In the genomic region with DNA sequence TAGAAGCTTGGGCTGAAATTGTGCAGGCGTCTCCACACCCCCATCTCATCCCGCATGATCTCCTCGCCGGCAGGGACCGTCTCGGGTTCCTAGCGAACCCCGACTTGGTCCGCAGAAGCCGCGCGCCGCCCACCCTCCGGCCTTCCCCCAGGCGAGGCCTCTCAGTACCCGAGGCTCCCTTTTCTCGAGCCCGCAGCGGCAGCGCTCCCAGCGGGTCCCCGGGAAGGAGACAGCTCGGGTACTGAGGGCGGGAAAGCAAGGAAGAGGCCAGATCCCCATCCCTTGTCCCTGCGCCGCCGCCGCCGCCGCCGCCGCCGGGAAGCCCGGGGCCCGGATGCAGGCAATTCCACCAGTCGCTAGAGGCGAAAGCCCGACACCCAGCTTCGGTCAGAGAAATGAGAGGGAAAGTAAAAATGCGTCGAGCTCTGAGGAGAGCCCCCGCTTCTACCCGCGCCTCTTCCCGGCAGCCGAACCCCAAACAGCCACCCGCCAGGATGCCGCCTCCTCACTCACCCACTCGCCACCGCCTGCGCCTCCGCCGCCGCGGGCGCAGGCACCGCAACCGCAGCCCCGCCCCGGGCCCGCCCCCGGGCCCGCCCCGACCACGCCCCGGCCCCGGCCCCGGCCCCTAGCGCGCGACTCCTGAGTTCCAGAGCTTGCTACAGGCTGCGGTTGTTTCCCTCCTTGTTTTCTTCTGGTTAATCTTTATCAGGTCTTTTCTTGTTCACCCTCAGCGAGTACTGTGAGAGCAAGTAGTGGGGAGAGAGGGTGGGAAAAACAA, we compare ENCODE assay signal across 8 cellular contexts. TPM values are rescaled to one million over a fixed set of nuclear protein-coding genes. Genes with fewer than 3 reads are reported as not detected.
DNase-seq lines count a peak whose midpoint lies in the region; ATAC-seq, FAIRE-seq and TF ChIP-seq lines count a peak whose summit lies in the region.

A gene with protein sequence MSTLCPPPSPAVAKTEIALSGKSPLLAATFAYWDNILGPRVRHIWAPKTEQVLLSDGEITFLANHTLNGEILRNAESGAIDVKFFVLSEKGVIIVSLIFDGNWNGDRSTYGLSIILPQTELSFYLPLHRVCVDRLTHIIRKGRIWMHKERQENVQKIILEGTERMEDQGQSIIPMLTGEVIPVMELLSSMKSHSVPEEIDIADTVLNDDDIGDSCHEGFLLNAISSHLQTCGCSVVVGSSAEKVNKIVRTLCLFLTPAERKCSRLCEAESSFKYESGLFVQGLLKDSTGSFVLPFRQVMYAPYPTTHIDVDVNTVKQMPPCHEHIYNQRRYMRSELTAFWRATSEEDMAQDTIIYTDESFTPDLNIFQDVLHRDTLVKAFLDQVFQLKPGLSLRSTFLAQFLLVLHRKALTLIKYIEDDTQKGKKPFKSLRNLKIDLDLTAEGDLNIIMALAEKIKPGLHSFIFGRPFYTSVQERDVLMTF (minus strand): TSS at position 564 of the 781 bp plus-strand sequence. CDS start 6,361 bp downstream, outside the sequence.

- DNase-seq in A673 (ENCODE audit: low spot score) = peak; percentile 48
- DNase-seq in GM18507 (ENCODE audit: extremely low spot score, insufficient read length, low read depth) = peak; percentile 57
- peak; percentile 62 for DNase-seq in NCI-H2171 treated with DMSO at 0.1 percent for 48 hours (lab: John Stamatoyannopoulos, UW)
- peak; percentile 64 for DNase-seq in activated CD8-positive, alpha-beta memory T cell treated with anti-CD3 and anti-CD28 coated beads, Interleukin-2, amount 50 U/mL, for 1 hour (ENCODE audit: extremely low read depth)
- DNase-seq in epidermal melanocyte (ENCODE audit: insufficient read length, low spot score) = peak; percentile 32
- DNase-seq in naive B cell = peak; percentile 82
- DNase-seq in stimulated activated naive B cell treated with anti-CD40 and anti-IgM and Interleukin-4, amounts not matched to agents 10 μg/mL and 1 μg/mL and 100 μg/mL, for 72 hours = peak; percentile 57

- H3K4me1 ChIP-seq in A673 (ENCODE audit: insufficient read depth, low read length, poor library complexity, severe bottlenecking) = no peaks in the 10 kb centered on the region

- H3K36me3 ChIP-seq in A673 (ENCODE audit: insufficient read depth, low read length, poor library complexity, severe bottlenecking) = no peaks in the 10 kb centered on the region

- H3K9me3 ChIP-seq in A673 (ENCODE audit: low read depth, low read length, poor library complexity, severe bottlenecking) = no peaks in the 10 kb centered on the region

- peaks cover 22 to 23% (median 23%) of the 10 kb centered on the region in 3 donors for H3K4me1 Mint-ChIP-seq in naive B cell
- peaks cover 8 to 21% of the 10 kb centered on the region in 2 donors for H3K4me1 Mint-ChIP-seq in stimulated activated naive B cell treated with anti-CD40 and anti-IgM and Interleukin-4, amounts not matched to agents 10 μg/mL and 1 μg/mL and 100 μg/mL, for 72 hours

- peak within 1 kb of the TSS; percentile 67 for H3K4me3 ChIP-seq in A673 (ENCODE audit: low read depth, low read length, poor library complexity, severe bottlenecking)

- POLR2A ChIA-PET in A673 (lab: Charles Lee; ENCODE audit: low non-redundant PET) = interaction anchor here (0.6 kb wide), 4 partner anchors 12 to 681 kb away, joined by 3 to 13 read pairs (median 6); no protein-coding TSS in a partner anchor

- H3K4me3 Mint-ChIP-seq in naive B cell = peak within 1 kb of the TSS; percentile 90 to 99 (median 98)
- peak within 1 kb of the TSS; percentile 98 to 99 for H3K4me3 Mint-ChIP-seq in stimulated activated naive B cell treated with anti-CD40 and anti-IgM and Interleukin-4, amounts not matched to agents 10 μg/mL and 1 μg/mL and 100 μg/mL, for 72 hours

- no TSS peak for BruUV-seq in A673 (replicated peaks; lab: Mats Ljungman, UMichigan)

- H3K9me3 Mint-ChIP-seq in naive B cell = peaks cover 2 to 5% (median 3%) of the 10 kb centered on the region in 7 donors
- peaks cover 2 to 3% of the 10 kb centered on the region in 2 donors for H3K9me3 Mint-ChIP-seq in stimulated activated naive B cell treated with anti-CD40 and anti-IgM and Interleukin-4, amounts not matched to agents 10 μg/mL and 1 μg/mL and 100 μg/mL, for 72 hours

- no peak for TF ChIP-seq CTCF in A673 (conservative IDR thresholded peaks at IDR 0.05; ENCODE audit: low read depth, low read length)

- peak within 1 kb of the TSS; percentile 84 for H3K27ac ChIP-seq in A673 (ENCODE audit: low read depth, low read length, poor library complexity, severe bottlenecking)

- no peaks in the 10 kb centered on the region for H3K27me3 ChIP-seq in A673 (replicated peaks; ENCODE audit: insufficient read depth, low read depth, low read length, poor library complexity)

- no peaks in the 10 kb centered on the region for H3K27me3 Mint-ChIP-seq in naive B cell
- H3K27me3 Mint-ChIP-seq in stimulated activated naive B cell treated with anti-CD40 and anti-IgM and Interleukin-4, amounts not matched to agents 10 μg/mL and 1 μg/mL and 100 μg/mL, for 72 hours = no peaks in the 10 kb centered on the region

- peaks cover 0 to 5% of the 10 kb centered on the region in 2 donors for H3K36me3 Mint-ChIP-seq in naive B cell
- peaks cover 2 to 3% of the 10 kb centered on the region in 2 donors for H3K36me3 Mint-ChIP-seq in stimulated activated naive B cell treated with anti-CD40 and anti-IgM and Interleukin-4, amounts not matched to agents 10 μg/mL and 1 μg/mL and 100 μg/mL, for 72 hours

- FAIRE-seq in GM18507 (lab: Jason Lieb, UNC) = no peak

- CTCF ChIA-PET in A673 (lab: Charles Lee) = interaction anchor here (0.6 kb wide), 1 partner anchor 32 kb away, joined by 3 read pairs; no protein-coding TSS in a partner anchor

- intact Hi-C loops in A673 (cut with micrococcal nuclease; ENCODE audit: unreplicated experiment) = no loop called here

- peak; percentile 34 for ATAC-seq in HG02938 (IDR thresholded peaks at IDR 0.05; ENCODE audit: unreplicated experiment)
- peak; percentile 67 to 68 for ATAC-seq in naive B cell (ENCODE audit: low read depth in 2 of 2)
- ATAC-seq in stimulated activated naive B cell treated with anti-CD40 and anti-IgM and Interleukin-4, amounts not matched to agents 10 μg/mL and 1 μg/mL and 100 μg/mL, for 72 hours (replicated peaks) = peak; percentile 78 to 84

- H3K27ac Mint-ChIP-seq in naive B cell = peak within 1 kb of the TSS; percentile 99 to 100 (median 100)
- peak within 1 kb of the TSS; percentile 100 for H3K27ac Mint-ChIP-seq in stimulated activated naive B cell treated with anti-CD40 and anti-IgM and Interleukin-4, amounts not matched to agents 10 μg/mL and 1 μg/mL and 100 μg/mL, for 72 hours

RNA-seq across cellular contexts. Expression of the gene that starts here (rescaled TPM):
- 5.9 TPM in 2 replicates for total RNA-seq in A673 (2021)
- polyA plus RNA-seq in naive B cell (ENCODE audit: low read depth in 6 of 6) = 10 to 100 TPM; 16.1 to 31.0 (median 23.2) TPM

Comparison
In these comparisons a context has a peak if more than half of its experiments do, and no peak if none do; other contexts are left out.
1. Peak in every context shown above with its lines: DNase-seq, ATAC-seq, H3K4me3 ChIP-seq and H3K27ac ChIP-seq.
2. DNase-seq: peak in every context shown above with its lines; median percentile 82 in naive B cell; 64 in activated CD8-positive, alpha-beta memory T cell treated with anti-CD3 and anti-CD28 coated beads, Interleukin-2, amount 50 U/mL, for 1 hour; 62 in NCI-H2171 treated with DMSO at 0.1 percent for 48 hours; 57 in GM18507; 57 in stimulated activated naive B cell treated with anti-CD40 and anti-IgM and Interleukin-4, amounts not matched to agents 10 μg/mL and 1 μg/mL and 100 μg/mL, for 72 hours; 48 in A673; 32 in epidermal melanocyte.